In genomic region chr9:37425298-37425752, GRCh38 we compare ENCODE assay signal across 1 cellular context.
TF ChIP-seq lines count a peak whose summit lies in the region.

No MANE protein-coding gene starts in this region.

TF ChIP-seq in A549, 52 proteins besides CTCF, POLR2A, EP300 and RAD21 (continued from another document):
- TF ChIP-seq HMGXB4 (CRISPR knock-in tag; IDR thresholded peaks at IDR 0.05; ENCODE audit: borderline replicate concordance) = no peak
- TF ChIP-seq HOXB13 (CRISPR knock-in tag; IDR thresholded peaks at IDR 0.05; ENCODE audit: low read depth) = no peak
